Comparison of ENCODE assay signal across 8 cellular contexts in the genomic region with DNA sequence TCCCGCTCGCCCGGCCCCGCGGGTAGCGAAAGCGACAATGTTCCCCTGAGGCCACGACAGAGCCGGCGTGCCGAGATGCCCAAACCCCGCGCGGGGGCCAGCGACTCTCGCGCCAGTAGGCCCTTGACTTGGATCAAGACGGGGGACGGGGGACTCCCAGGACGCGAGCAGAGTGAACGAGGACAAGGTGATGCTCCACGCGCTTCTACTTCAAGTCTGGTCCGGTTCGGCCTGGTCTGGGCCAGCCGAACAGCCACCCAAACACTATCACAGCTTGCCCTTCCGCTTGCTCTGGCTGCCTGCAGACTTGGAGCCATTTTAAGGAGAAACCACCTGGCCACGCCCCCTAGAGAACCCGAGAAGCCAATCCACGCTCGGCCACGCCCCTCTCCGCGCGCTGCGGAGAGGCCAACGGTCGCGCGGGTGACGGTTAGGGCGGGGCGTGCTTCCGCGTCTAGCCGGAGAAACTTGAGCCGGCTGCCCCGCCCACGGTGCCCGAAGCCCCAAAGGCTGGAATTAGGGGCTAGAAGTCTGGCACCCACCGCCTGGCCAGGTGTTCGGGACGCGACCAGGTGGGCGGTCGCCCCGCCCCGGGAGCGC. TPM values are rescaled to one million over a fixed set of nuclear protein-coding genes. Genes with fewer than 3 reads are reported as not detected.
DNase-seq lines count a peak whose midpoint lies in the region; ATAC-seq and TF ChIP-seq lines count a peak whose summit lies in the region.

No MANE protein-coding gene starts in this region.

- H3K4me3 Mint-ChIP-seq in activated T-helper 2 cell treated with anti-CD3 and anti-CD28 coated beads, Interferon-gamma antibody, Interleukin-2, Interleukin-4, amounts not matched to agents 10 μg/mL and 5 μg/mL and 100 μg/mL, durations not matched to agents 14 hours and 24 hours and 36 hours (ENCODE audit: low read depth): peak overlapping the region; percentile 95
- peak overlapping the region; percentile 98 for H3K4me3 Mint-ChIP-seq in natural killer cell

- DNase-seq in EL (peak; percentile 98), H4 (ENCODE audit: low spot score) (peak; percentile 90), LNCaP clone FGC (ENCODE audit: low read depth) (peak; percentile 92), RPMI8226 (peak; percentile 99), fibroblast of mammary gland (ENCODE audit: low read depth) (peak; percentile 96), natural killer cell (peak; percentile 99)
- peak; percentile 99 for DNase-seq in activated T-helper 2 cell treated with anti-CD3 and anti-CD28 coated beads, Interferon-gamma antibody, Interleukin-2, Interleukin-4, amounts not matched to agents 10 μg/mL and 5 μg/mL and 100 μg/mL, durations not matched to agents 14 hours and 24 hours and 36 hours (ENCODE audit: low spot score)
- DNase-seq in stimulated activated naive CD4-positive, alpha-beta T cell (lab: John Stamatoyannopoulos, UW): peak; percentile 95 to 98 (median 96)

- H3K36me3 Mint-ChIP-seq in activated T-helper 2 cell treated with anti-CD3 and anti-CD28 coated beads, Interferon-gamma antibody, Interleukin-2, Interleukin-4, amounts not matched to agents 10 μg/mL and 5 μg/mL and 100 μg/mL, durations not matched to agents 14 hours and 24 hours and 36 hours (ENCODE audit: low read depth): peaks cover 43% of the 10 kb centered on the region
- no peaks in the 10 kb centered on the region for H3K36me3 Mint-ChIP-seq in natural killer cell

- H3K4me1 Mint-ChIP-seq in activated T-helper 2 cell treated with anti-CD3 and anti-CD28 coated beads, Interferon-gamma antibody, Interleukin-2, Interleukin-4, amounts not matched to agents 10 μg/mL and 5 μg/mL and 100 μg/mL, durations not matched to agents 14 hours and 24 hours and 36 hours (ENCODE audit: low read depth): peaks cover 29% of the 10 kb centered on the region
- peaks cover 16 to 31% of the 10 kb centered on the region in 2 donors for H3K4me1 Mint-ChIP-seq in natural killer cell

- intact Hi-C loops in activated T-helper 2 cell treated with anti-CD3 and anti-CD28 coated beads, Interferon-gamma antibody, Interleukin-2, Interleukin-4, amounts not matched to agents 10 μg/mL and 5 μg/mL and 100 μg/mL, durations not matched to agents 14 hours and 24 hours and 36 hours (cut with micrococcal nuclease): loop anchor here (1.0 to 10.0 kb wide), 5 partner anchors 8 to 393 kb away; partner anchors contain the start of genes IMPDH2, QRICH1, RHOA and TCTA
- intact Hi-C loops in natural killer cell (cut with micrococcal nuclease): loop anchor here (1.0 to 5.0 kb wide), 3 partner anchors 8 to 34 kb away; partner anchors contain the start of genes IMPDH2 and WDR6

- peak; percentile 80 to 94 (median 83) for ATAC-seq in natural killer cell

- no peaks in the 10 kb centered on the region for H3K27me3 Mint-ChIP-seq in activated T-helper 2 cell treated with anti-CD3 and anti-CD28 coated beads, Interferon-gamma antibody, Interleukin-2, Interleukin-4, amounts not matched to agents 10 μg/mL and 5 μg/mL and 100 μg/mL, durations not matched to agents 14 hours and 24 hours and 36 hours (ENCODE audit: low read depth)
- H3K27me3 Mint-ChIP-seq in natural killer cell (ENCODE audit: low read depth in 2 of 2): no peaks in the 10 kb centered on the region

- peak overlapping the region; percentile 96 for H3K27ac Mint-ChIP-seq in activated T-helper 2 cell treated with anti-CD3 and anti-CD28 coated beads, Interferon-gamma antibody, Interleukin-2, Interleukin-4, amounts not matched to agents 10 μg/mL and 5 μg/mL and 100 μg/mL, durations not matched to agents 14 hours and 24 hours and 36 hours
- H3K27ac Mint-ChIP-seq in natural killer cell: peak overlapping the region; percentile 95 to 99

- TF ChIP-seq CTCF in LNCaP clone FGC (IDR thresholded peaks at IDR 0.05; ENCODE audit: control insufficient read depth, extremely low read depth, insufficient read depth) (no peak), fibroblast of mammary gland (conservative IDR thresholded peaks at IDR 0.05; ENCODE audit: control insufficient read depth, insufficient read depth, low read depth, low read length) (no peak), natural killer cell (IDR thresholded peaks at IDR 0.05) (no peak)

- H3K4me3 ChIP-seq in LNCaP clone FGC (ENCODE audit: low read depth, low read length): peak overlapping the region; percentile 92
- peak overlapping the region; percentile 81 for H3K4me3 ChIP-seq in fibroblast of mammary gland (ENCODE audit: control insufficient read depth, low read depth, low read length)

- no peaks in the 10 kb centered on the region for H3K9me3 Mint-ChIP-seq in activated T-helper 2 cell treated with anti-CD3 and anti-CD28 coated beads, Interferon-gamma antibody, Interleukin-2, Interleukin-4, amounts not matched to agents 10 μg/mL and 5 μg/mL and 100 μg/mL, durations not matched to agents 14 hours and 24 hours and 36 hours
- no peaks in the 10 kb centered on the region for H3K9me3 Mint-ChIP-seq in natural killer cell

RNA-seq across cellular contexts. Expression of gene NDUFAF3, which starts 0.6 kb away (rescaled TPM):
- 80.9 and 87.8 TPM in 2 replicates for total RNA-seq in H4 (2014; rRNA removed; shearing (Covaris generic))
- 118 and 120 TPM in 2 replicates for total RNA-seq in activated T-helper 2 cell treated with anti-CD3 and anti-CD28 coated beads, Interferon-gamma antibody, Interleukin-2, Interleukin-4, amounts not matched to agents 10 μg/mL and 5 μg/mL and 100 μg/mL, durations not matched to agents 14 hours and 24 hours and 36 hours
- total RNA-seq in natural killer cell: 10 to 100 TPM; 51.0 to 72.9 (median 66.1) TPM

RNA-seq across cellular contexts. Expression of gene DALRD3, which starts 2.9 kb away (rescaled TPM):
- 31.4 and 44.1 TPM in 2 replicates for total RNA-seq in H4 (2014; rRNA removed; shearing (Covaris generic))
- total RNA-seq in activated T-helper 2 cell treated with anti-CD3 and anti-CD28 coated beads, Interferon-gamma antibody, Interleukin-2, Interleukin-4, amounts not matched to agents 10 μg/mL and 5 μg/mL and 100 μg/mL, durations not matched to agents 14 hours and 24 hours and 36 hours: 30.4 and 30.5 TPM in 2 replicates
- total RNA-seq in natural killer cell: 10 to 100 TPM; 16.8 to 20.1 (median 18.0) TPM

RNA-seq across cellular contexts. Expression of gene IMPDH2, which starts 7.9 kb away (rescaled TPM):
- 314 and 330 TPM in 2 replicates for total RNA-seq in H4 (2014; rRNA removed; shearing (Covaris generic))
- 412 and 416 TPM in 2 replicates for total RNA-seq in activated T-helper 2 cell treated with anti-CD3 and anti-CD28 coated beads, Interferon-gamma antibody, Interleukin-2, Interleukin-4, amounts not matched to agents 10 μg/mL and 5 μg/mL and 100 μg/mL, durations not matched to agents 14 hours and 24 hours and 36 hours
- 10 to 100 TPM; 45.6 to 85.7 (median 50.0) TPM for total RNA-seq in natural killer cell

RNA-seq across cellular contexts. Expression of gene WDR6, which starts 14.1 kb away (rescaled TPM):
- total RNA-seq in H4 (2014; rRNA removed; shearing (Covaris generic)): 25.3 and 29.6 TPM in 2 replicates
- 161 and 167 TPM in 2 replicates for total RNA-seq in activated T-helper 2 cell treated with anti-CD3 and anti-CD28 coated beads, Interferon-gamma antibody, Interleukin-2, Interleukin-4, amounts not matched to agents 10 μg/mL and 5 μg/mL and 100 μg/mL, durations not matched to agents 14 hours and 24 hours and 36 hours
- 100 to 1,000 TPM; 113 to 167 (median 129) TPM for total RNA-seq in natural killer cell

RNA-seq across cellular contexts. Expression of gene P4HTM, which starts 31.3 kb away (rescaled TPM):
- total RNA-seq in H4 (2014; rRNA removed; shearing (Covaris generic)): 12.8 and 22.0 TPM in 2 replicates
- 37.8 and 39.1 TPM in 2 replicates for total RNA-seq in activated T-helper 2 cell treated with anti-CD3 and anti-CD28 coated beads, Interferon-gamma antibody, Interleukin-2, Interleukin-4, amounts not matched to agents 10 μg/mL and 5 μg/mL and 100 μg/mL, durations not matched to agents 14 hours and 24 hours and 36 hours
- total RNA-seq in natural killer cell: 10 to 100 TPM; 28.8 to 31.3 (median 30.6) TPM

Comparison
In these comparisons a context has a peak if more than half of its experiments do, and no peak if none do; other contexts are left out.
1. Peak in every context shown above with its lines: DNase-seq, ATAC-seq and H3K4me3 ChIP-seq.